Comparison of ENCODE assay signal across 24 cellular contexts in genomic region chr10:72822342-72822986, GRCh38.
"Had no signal": no experiment of that assay in that cellular context is flagged by ENCODE, and none has a peak within 500 bp of the region (broad histone marks: within the 10 kb centered on the region; RNA-seq: fewer than 3 reads in every experiment).

No MANE protein-coding gene starts in this region.

- ATAC-seq: gastrocnemius medialis, heart right ventricle, left cardiac atrium, left lung, left ventricle myocardium superior, lower lobe of right lung, mucosa of descending colon had no signal

- H3K27ac ChIP-seq: coronary artery, dorsolateral prefrontal cortex, esophagus muscularis mucosa, gastrocnemius medialis, heart right ventricle, left lung, lower lobe of right lung had no signal

- H3K4me1 ChIP-seq: lower lobe of right lung had no signal

- H3K27me3 ChIP-seq: dorsolateral prefrontal cortex, esophagus muscularis mucosa, gastrocnemius medialis, heart right ventricle, left lung had no signal

- H3K4me3 Mint-ChIP-seq: mesothelial cell of epicardium, naive B cell had no signal

- H3K36me3 ChIP-seq: esophagus muscularis mucosa, gastrocnemius medialis, heart right ventricle, lower lobe of right lung had no signal

- H3K27me3 Mint-ChIP-seq: naive B cell had no signal

- H3K27ac Mint-ChIP-seq: mesothelial cell of epicardium had no signal

- H3K9me3 ChIP-seq: esophagus muscularis mucosa, gastrocnemius medialis, left lung, lower lobe of right lung, mucosa of descending colon had no signal

- DNase-seq: dermis blood vessel endothelial cell; dorsolateral prefrontal cortex; effector CD4-positive, alpha-beta T cell; effector memory CD4-positive, alpha-beta T cell; foreskin melanocyte; gastrocnemius medialis; glutamatergic neuron; head of caudate nucleus; heart right ventricle; hippocampal formation; left cardiac atrium; left lung; left ventricle myocardium superior; lower lobe of right lung; mesenchymal stem cell; mucosa of descending colon; naive B cell had no signal

- FAIRE-seq: colon, endothelial cell of umbilical vein, islet of Langerhans, keratinocyte had no signal

- H3K4me3 ChIP-seq: coronary artery, dorsolateral prefrontal cortex, esophagus muscularis mucosa, gastrocnemius medialis, heart right ventricle, left lung, lower lobe of right lung, mucosa of descending colon had no signal
